ENCODE assay signal across 1 cellular context in genomic region chr3:61669676-61670299, GRCh38.
TF ChIP-seq lines count a peak whose summit lies in the region.

No MANE protein-coding gene starts in this region.

TF ChIP-seq in HEK293, 187 proteins besides CTCF, POLR2A, EP300 and RAD21 (continued from another document):
- TF ChIP-seq ZBTB8A (tag by site-specific recombination; IDR thresholded peaks at IDR 0.05) = 0 out of 2 replicates have a peak, but pooled peaks have one; percentile 21
- no peak for TF ChIP-seq HOXC10 (CRISPR knock-in tag; IDR thresholded peaks at IDR 0.05)
- TF ChIP-seq, protein P1, sequence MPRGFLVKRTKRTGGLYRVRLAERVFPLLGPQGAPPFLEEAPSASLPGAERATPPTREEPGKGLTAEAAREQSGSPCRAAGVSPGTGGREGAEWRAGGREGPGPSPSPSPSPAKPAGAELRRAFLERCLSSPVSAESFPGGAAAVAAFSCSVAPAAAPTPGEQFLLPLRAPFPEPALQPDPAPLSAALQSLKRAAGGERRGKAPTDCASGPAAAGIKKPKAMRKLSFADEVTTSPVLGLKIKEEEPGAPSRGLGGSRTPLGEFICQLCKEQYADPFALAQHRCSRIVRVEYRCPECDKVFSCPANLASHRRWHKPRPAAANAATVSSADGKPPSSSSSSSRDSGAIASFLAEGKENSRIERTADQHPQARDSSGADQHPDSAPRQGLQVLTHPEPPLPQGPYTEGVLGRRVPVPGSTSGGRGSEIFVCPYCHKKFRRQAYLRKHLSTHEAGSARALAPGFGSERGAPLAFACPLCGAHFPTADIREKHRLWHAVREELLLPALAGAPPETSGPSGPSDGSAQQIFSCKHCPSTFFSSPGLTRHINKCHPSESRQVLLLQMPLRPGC (tag by site-specific recombination; IDR thresholded peaks at IDR 0.05) = no peak
- no peak for TF ChIP-seq BCL11A (tag by site-specific recombination; IDR thresholded peaks at IDR 0.05; ENCODE audit: low read depth)
- TF ChIP-seq ZNF600 (tag by site-specific recombination; IDR thresholded peaks at IDR 0.05) = peak; percentile 47; the same call in 1 of the 2 replicates
- no peak for TF ChIP-seq KLF7 (tag by site-specific recombination; IDR thresholded peaks at IDR 0.05; ENCODE audit: borderline replicate concordance)
- TF ChIP-seq RBAK (tag by site-specific recombination; IDR thresholded peaks at IDR 0.05) = 0 out of 2 replicates have a peak, but pooled peaks have one; percentile 19
